In genomic region chr12:104958009-104958945, GRCh38 we compare ENCODE assay signal across 1 cellular context.
TF ChIP-seq lines count a peak whose summit lies in the region.

TSS of gene SLC41A2 (minus strand) at chr12:104958290. CDS start at chr12:104928527, 29,763 bp downstream.

TF ChIP-seq in K562, 482 proteins besides CTCF, POLR2A, EP300 and RAD21 (continued from another document and continues in another):
- TF ChIP-seq AFF4 (CRISPR knock-in tag; IDR thresholded peaks at IDR 0.05) (peak; percentile 57; the same call in 1 of the 2 replicates), BHLHE40 (IDR thresholded peaks at IDR 0.05; ENCODE audit: low read length) (peak; percentile 43; the same call in 1 of the 2 replicates), MAFK (IDR thresholded peaks at IDR 0.05; ENCODE audit: low read length) (peak; percentile 81), ADNP (tag; IDR thresholded peaks at IDR 0.05) (no peak), DIDO1 (tag; IDR thresholded peaks at IDR 0.05; ENCODE audit: low read depth) (no peak), NR0B1 (IDR thresholded peaks at IDR 0.05; ENCODE audit: partially characterized antibody) (no peak), ZKSCAN8 (CRISPR knock-in tag; IDR thresholded peaks at IDR 0.05) (no peak), IRF1 (CRISPR knock-in tag; IDR thresholded peaks at IDR 0.05; ENCODE audit: borderline replicate concordance) (no peak), SRSF1 (IDR thresholded peaks at IDR 0.05; ENCODE audit: low read depth, low read length) (no peak), ZBTB26 (CRISPR knock-in tag; IDR thresholded peaks at IDR 0.05) (no peak), ZNF217 (CRISPR knock-in tag; IDR thresholded peaks at IDR 0.05) (no peak), PHB2 (IDR thresholded peaks at IDR 0.05; ENCODE audit: low read depth) (no peak), ZBTB12 (CRISPR knock-in tag; IDR thresholded peaks at IDR 0.05) (no peak), CUX1 (CRISPR knock-in tag; IDR thresholded peaks at IDR 0.05) (no peak), XRCC5 (IDR thresholded peaks at IDR 0.05; ENCODE audit: low read depth, low read length) (no peak), ZNF316 (IDR thresholded peaks at IDR 0.05) (peak; percentile 96), IRF9 (tag; IDR thresholded peaks at IDR 0.05) (no peak), DEAF1 (CRISPR knock-in tag; IDR thresholded peaks at IDR 0.05) (no peak), ZNF324 (CRISPR knock-in tag; IDR thresholded peaks at IDR 0.05) (no peak), BRCA1 (IDR thresholded peaks at IDR 0.05) (no peak), BRCA1 (CRISPR knock-in tag; IDR thresholded peaks at IDR 0.05) (no peak), ZNF696 (CRISPR knock-in tag; conservative IDR thresholded peaks at IDR 0.05) (no peak), U2AF2 (optimal IDR thresholded peaks at IDR 0.05; ENCODE audit: low read depth, low read length) (no peak), KLF10 (CRISPR knock-in tag; IDR thresholded peaks at IDR 0.05) (no peak), MAX (CRISPR knock-in tag; IDR thresholded peaks at IDR 0.05) (peak; percentile 78), ZBTB5 (IDR thresholded peaks at IDR 0.05) (no peak), CGGBP1 (CRISPR knock-in tag; IDR thresholded peaks at IDR 0.05) (no peak), TFAM (CRISPR knock-in tag; conservative IDR thresholded peaks at IDR 0.05) (no peak), SMARCE1 (IDR thresholded peaks at IDR 0.05) (peak; percentile 55; the same call in 1 of the 2 replicates), TAL1 (IDR thresholded peaks at IDR 0.05) (no peak), ZFP36 (IDR thresholded peaks at IDR 0.05; ENCODE audit: low read depth, low read length, partially characterized antibody) (no peak), SMC3 (conservative IDR thresholded peaks at IDR 0.05; ENCODE audit: insufficient read depth, low read depth, low read length) (no peak), THRB (CRISPR knock-in tag; conservative IDR thresholded peaks at IDR 0.05) (no peak), CBX5 (IDR thresholded peaks at IDR 0.05; ENCODE audit: borderline replicate concordance, low read depth) (no peak), UBTF (IDR thresholded peaks at IDR 0.05; ENCODE audit: borderline replicate concordance in 1 of 2, low read depth in 2 of 2, low read length in 2 of 2) (no peak)
